Comparison of ENCODE assay signal across 19 cellular contexts in genomic region chr12:6059221-6059620, GRCh38.
"Had no signal": no experiment of that assay in that cellular context is flagged by ENCODE, and none has a peak within 500 bp of the region (broad histone marks: within the 10 kb centered on the region; RNA-seq: fewer than 3 reads in every experiment).

No MANE protein-coding gene starts in this region.

- H3K27me3 ChIP-seq: right atrium auricular region had no signal

- DNase-seq: effector memory CD8-positive, alpha-beta T cell; esophagus squamous epithelium; foreskin fibroblast; glutamatergic neuron; immature natural killer cell; left lung; mesendoderm; mucosa of descending colon; naive thymus-derived CD8-positive, alpha-beta T cell; posterior cingulate gyrus; stimulated activated CD4-positive, alpha-beta T cell treated with anti-CD3 and anti-CD28 coated beads, Interleukin-2, amount 100 ng/mL, for 48 hours; stimulated activated naive CD4-positive, alpha-beta T cell treated with Interleukin-2 at 50 U/mL for 16 hours; trophoblast cell had no signal

- ATAC-seq: effector memory CD8-positive, alpha-beta T cell; gastroesophageal sphincter; left lung; mucosa of descending colon; naive thymus-derived CD8-positive, alpha-beta T cell had no signal

- H3K27ac ChIP-seq: esophagus squamous epithelium, gastroesophageal sphincter, left lung, neutrophil, right atrium auricular region had no signal

- H3K36me3 Mint-ChIP-seq: immature natural killer cell; naive thymus-derived CD8-positive, alpha-beta T cell had no signal

- FAIRE-seq: keratinocyte, small intestine had no signal

- H3K27ac Mint-ChIP-seq: immature natural killer cell had no signal

- H3K36me3 ChIP-seq: neutrophil, right atrium auricular region had no signal

- H3K9me3 Mint-ChIP-seq: effector memory CD8-positive, alpha-beta T cell; immature natural killer cell; naive thymus-derived CD8-positive, alpha-beta T cell had no signal

- H3K9me3 ChIP-seq: esophagus squamous epithelium, gastroesophageal sphincter, left lung, mucosa of descending colon, neutrophil, right atrium auricular region had no signal

- H3K4me3 ChIP-seq: esophagus squamous epithelium, gastroesophageal sphincter, left lung, lung, mucosa of descending colon, right atrium auricular region had no signal

- H3K4me3 Mint-ChIP-seq: effector memory CD8-positive, alpha-beta T cell; immature natural killer cell had no signal
